40 cellular contexts compared by ENCODE assay signal in genomic region chr6:93437491-93437890, GRCh38. TPM values are rescaled to one million over a fixed set of nuclear protein-coding genes. Genes with fewer than 3 reads are reported as not detected.
"Had no signal": no experiment of that assay in that cellular context is flagged by ENCODE, and none has a peak within 500 bp of the region (broad histone marks: within the 10 kb centered on the region; RNA-seq: fewer than 3 reads in every experiment).

No MANE protein-coding gene starts in this region.

- H3K4me1 Mint-ChIP-seq: activated naive CD4-positive, alpha-beta T cell treated with anti-CD3 and anti-CD28 coated beads, Interleukin-2, amount 10 ng/mL, durations not matched to agents 7 days and 5 days; activated naive CD4-positive, alpha-beta T cell treated with anti-CD3 and anti-CD28 coated beads, Interleukin-2, amount 50 U/mL, for 24 hours; activated naive CD8-positive, alpha-beta T cell treated with anti-CD3 and anti-CD28 coated beads for 36 hours; activated naive CD8-positive, alpha-beta T cell treated with anti-CD3 and anti-CD28 coated beads, Interleukin-2, amount 10 ng/mL, durations not matched to agents 7 days and 5 days; activated naive CD8-positive, alpha-beta T cell treated with anti-CD3 and anti-CD28 coated beads, Interleukin-2, amount 50 U/mL, for 24 hours; activated T-helper 17 cell treated with anti-CD3 and anti-CD28 coated beads, Interleukin-2, amount 50 U/mL, for 72 hours; brain; central memory CD8-positive, alpha-beta T cell had no signal

- H3K4me1 ChIP-seq: adrenal gland, ascending aorta, body of pancreas, breast epithelium had no signal

- H3K27me3 ChIP-seq: adrenal gland, ascending aorta, body of pancreas, brain microvascular endothelial cell, breast epithelium, cardiac muscle cell had no signal

- H3K36me3 Mint-ChIP-seq: activated naive CD4-positive, alpha-beta T cell treated with anti-CD3 and anti-CD28 coated beads, Interleukin-2, amount 10 ng/mL, durations not matched to agents 7 days and 5 days; activated naive CD4-positive, alpha-beta T cell treated with anti-CD3 and anti-CD28 coated beads, Interleukin-2, amount 50 U/mL, for 24 hours; activated naive CD4-positive, alpha-beta T cell treated with anti-CD3 and anti-CD28 coated beads, Interleukin-2, amount 50 U/mL, for 72 hours; activated naive CD8-positive, alpha-beta T cell; activated naive CD8-positive, alpha-beta T cell treated with anti-CD3 and anti-CD28 coated beads for 36 hours; activated naive CD8-positive, alpha-beta T cell treated with anti-CD3 and anti-CD28 coated beads, Interleukin-2, amount 10 ng/mL, durations not matched to agents 7 days and 5 days; brain had no signal

- H3K36me3 ChIP-seq: adrenal gland, ascending aorta, brain microvascular endothelial cell, breast epithelium, cardiac muscle cell had no signal

- H3K4me3 ChIP-seq: adrenal gland, ascending aorta, body of pancreas, breast epithelium, cardiac muscle cell had no signal

- H3K9me3 Mint-ChIP-seq: activated naive CD4-positive, alpha-beta T cell treated with anti-CD3 and anti-CD28 coated beads, Interleukin-2, amount 10 ng/mL, durations not matched to agents 7 days and 5 days; activated naive CD8-positive, alpha-beta T cell treated with anti-CD3 and anti-CD28 coated beads, Interleukin-2, amount 10 ng/mL, durations not matched to agents 7 days and 5 days; activated T-helper 1 cell treated with anti-CD3 and anti-CD28 coated beads, Interleukin-12 subunit alpha, Interleukin-12 subunit beta, Interleukin-2, Interleukin-4 antibody, amounts not matched to agents 30 ng/mL and 10 ng/mL and 1 ng/mL, durations not matched to agents 14 hours and 24 hours and 36 hours; activated T-helper 2 cell treated with anti-CD3 and anti-CD28 coated beads, Interferon-gamma antibody, Interleukin-2, Interleukin-4, amounts not matched to agents 10 μg/mL and 5 μg/mL and 100 μg/mL, durations not matched to agents 14 hours and 24 hours and 36 hours had no signal

- H3K27ac Mint-ChIP-seq: activated naive CD4-positive, alpha-beta T cell treated with anti-CD3 and anti-CD28 coated beads for 36 hours; activated naive CD4-positive, alpha-beta T cell treated with anti-CD3 and anti-CD28 coated beads, Interleukin-2, amount 10 ng/mL, durations not matched to agents 7 days and 5 days; activated naive CD4-positive, alpha-beta T cell treated with anti-CD3 and anti-CD28 coated beads, Interleukin-2, amount 50 U/mL, for 24 hours; activated naive CD4-positive, alpha-beta T cell treated with anti-CD3 and anti-CD28 coated beads, Interleukin-2, amount 50 U/mL, for 72 hours; activated naive CD8-positive, alpha-beta T cell; activated naive CD8-positive, alpha-beta T cell treated with anti-CD3 and anti-CD28 coated beads for 36 hours; activated naive CD8-positive, alpha-beta T cell treated with anti-CD3 and anti-CD28 coated beads, Interleukin-2, amount 10 ng/mL, durations not matched to agents 7 days and 5 days; activated naive CD8-positive, alpha-beta T cell treated with anti-CD3 and anti-CD28 coated beads, Interleukin-2, amount 50 U/mL, for 24 hours; activated T-cell treated with anti-CD3 and anti-CD28 coated beads, Interleukin-2, amount 50 U/mL, for 24 hours; activated T-cell treated with anti-CD3 and anti-CD28 coated beads, Interleukin-2, amount 50 U/mL, for 72 hours; activated T-helper 1 cell treated with anti-CD3 and anti-CD28 coated beads, Interleukin-12 subunit alpha, Interleukin-12 subunit beta, Interleukin-2, Interleukin-4 antibody, amounts not matched to agents 30 ng/mL and 10 ng/mL and 1 ng/mL, durations not matched to agents 14 hours and 24 hours and 36 hours; activated T-helper 17 cell treated with anti-CD3 and anti-CD28 coated beads, Interleukin-2, amount 50 U/mL, for 72 hours; activated T-helper 2 cell treated with anti-CD3 and anti-CD28 coated beads, Interferon-gamma antibody, Interleukin-2, Interleukin-4, amounts not matched to agents 10 μg/mL and 5 μg/mL and 100 μg/mL, durations not matched to agents 14 hours and 24 hours and 36 hours; brain had no signal

- FAIRE-seq: astrocyte, bronchial epithelial cell had no signal

- DNase-seq: activated effector memory CD4-positive, alpha-beta T cell treated with anti-CD3 and anti-CD28 coated beads, Interleukin-2, amount 50 U/mL, for 16 hours; activated effector memory CD4-positive, alpha-beta T cell treated with Interleukin-2 at 50 U/mL for 16 hours; activated gamma-delta T cell; activated gamma-delta T cell treated with Interleukin-2 at 50 U/mL for 16 hours; activated naive CD4-positive, alpha-beta T cell; activated naive CD4-positive, alpha-beta T cell treated with anti-CD3 and anti-CD28 coated beads for 36 hours; activated naive CD4-positive, alpha-beta T cell treated with anti-CD3 and anti-CD28 coated beads, Interleukin-2, amount 10 ng/mL, durations not matched to agents 7 days and 5 days; activated naive CD4-positive, alpha-beta T cell treated with anti-CD3 and anti-CD28 coated beads, Interleukin-2, amount 50 U/mL, for 16 hours; activated naive CD4-positive, alpha-beta T cell treated with Interleukin-2 at 50 U/mL for 16 hours; activated naive CD8-positive, alpha-beta T cell treated with anti-CD3 and anti-CD28 coated beads for 36 hours; activated naive CD8-positive, alpha-beta T cell treated with anti-CD3 and anti-CD28 coated beads, Interleukin-2, amount 10 ng/mL, durations not matched to agents 7 days and 5 days; activated naive CD8-positive, alpha-beta T cell treated with anti-CD3 and anti-CD28 coated beads, Interleukin-2, amount 50 U/mL, for 24 hours; activated T-cell treated with anti-CD3 and anti-CD28 coated beads, Interleukin-2, amount 50 U/mL, for 1 hour; activated T-cell treated with anti-CD3 and anti-CD28 coated beads, Interleukin-2, amount 50 U/mL, for 24 hours; activated T-cell treated with anti-CD3 and anti-CD28 coated beads, Interleukin-2, amount 50 U/mL, for 4 hours; activated T-cell treated with anti-CD3 and anti-CD28 coated beads, Interleukin-2, amount 50 U/mL, for 48 hours; activated T-cell treated with anti-CD3 and anti-CD28 coated beads, Interleukin-2, amount 50 U/mL, for 72 hours; adrenal gland; amniotic stem cell; amygdala; anterior cingulate cortex; aorta; body of pancreas; brain microvascular endothelial cell; caudate nucleus; central memory CD4-positive, alpha-beta T cell; cerebellar nuclear complex had no signal

- H3K4me3 Mint-ChIP-seq: activated naive CD4-positive, alpha-beta T cell treated with anti-CD3 and anti-CD28 coated beads for 36 hours; activated naive CD4-positive, alpha-beta T cell treated with anti-CD3 and anti-CD28 coated beads, Interleukin-2, amount 10 ng/mL, durations not matched to agents 7 days and 5 days; activated naive CD4-positive, alpha-beta T cell treated with anti-CD3 and anti-CD28 coated beads, Interleukin-2, amount 50 U/mL, for 24 hours; activated naive CD8-positive, alpha-beta T cell; activated naive CD8-positive, alpha-beta T cell treated with anti-CD3 and anti-CD28 coated beads for 36 hours; activated naive CD8-positive, alpha-beta T cell treated with anti-CD3 and anti-CD28 coated beads, Interleukin-2, amount 10 ng/mL, durations not matched to agents 7 days and 5 days; activated naive CD8-positive, alpha-beta T cell treated with anti-CD3 and anti-CD28 coated beads, Interleukin-2, amount 50 U/mL, for 24 hours; activated T-cell treated with anti-CD3 and anti-CD28 coated beads, Interleukin-2, amount 50 U/mL, for 24 hours; activated T-cell treated with anti-CD3 and anti-CD28 coated beads, Interleukin-2, amount 50 U/mL, for 4 hours; activated T-cell treated with anti-CD3 and anti-CD28 coated beads, Interleukin-2, amount 50 U/mL, for 72 hours; activated T-helper 1 cell treated with anti-CD3 and anti-CD28 coated beads, Interleukin-12 subunit alpha, Interleukin-12 subunit beta, Interleukin-2, Interleukin-4 antibody, amounts not matched to agents 30 ng/mL and 10 ng/mL and 1 ng/mL, durations not matched to agents 14 hours and 24 hours and 36 hours; activated T-helper 17 cell treated with anti-CD3 and anti-CD28 coated beads, Interleukin-2, amount 50 U/mL, for 72 hours; brain; central memory CD8-positive, alpha-beta T cell had no signal

- H3K9me3 ChIP-seq: adrenal gland, ascending aorta, body of pancreas, breast epithelium had no signal

- H3K27ac ChIP-seq: adrenal gland, ascending aorta, body of pancreas, brain microvascular endothelial cell, breast epithelium, cardiac muscle cell had no signal

- ATAC-seq: activated naive CD4-positive, alpha-beta T cell treated with anti-CD3 and anti-CD28 coated beads, Interleukin-2, amount 50 U/mL, for 72 hours; activated naive CD8-positive, alpha-beta T cell treated with anti-CD3 and anti-CD28 coated beads, Interleukin-2, amount 50 U/mL, for 24 hours; activated T-cell treated with anti-CD3 and anti-CD28 coated beads, Interleukin-2, amount 50 U/mL, for 4 hours; activated T-cell treated with anti-CD3 and anti-CD28 coated beads, Interleukin-2, amount 50 U/mL, for 72 hours; activated T-helper 17 cell treated with anti-CD3 and anti-CD28 coated beads, Interleukin-2, amount 50 U/mL, for 72 hours; body of pancreas had no signal

- H3K27me3 Mint-ChIP-seq: activated naive CD4-positive, alpha-beta T cell treated with anti-CD3 and anti-CD28 coated beads, Interleukin-2, amount 10 ng/mL, durations not matched to agents 7 days and 5 days; activated naive CD8-positive, alpha-beta T cell; activated naive CD8-positive, alpha-beta T cell treated with anti-CD3 and anti-CD28 coated beads for 36 hours; activated naive CD8-positive, alpha-beta T cell treated with anti-CD3 and anti-CD28 coated beads, Interleukin-2, amount 10 ng/mL, durations not matched to agents 7 days and 5 days; activated naive CD8-positive, alpha-beta T cell treated with anti-CD3 and anti-CD28 coated beads, Interleukin-2, amount 50 U/mL, for 24 hours; activated T-cell treated with anti-CD3 and anti-CD28 coated beads, Interleukin-2, amount 50 U/mL, for 24 hours; activated T-helper 17 cell treated with anti-CD3 and anti-CD28 coated beads, Interleukin-2, amount 50 U/mL, for 72 hours; brain; central memory CD8-positive, alpha-beta T cell had no signal

RNA-seq across cellular contexts. Expression of gene EPHA7, which starts 18.1 kb away (rescaled TPM):
- total RNA-seq: activated naive CD4-positive, alpha-beta T cell treated with anti-CD3 and anti-CD28 coated beads for 36 hours; activated naive CD4-positive, alpha-beta T cell treated with anti-CD3 and anti-CD28 coated beads, Interleukin-2, amount 50 U/mL, for 72 hours; activated naive CD8-positive, alpha-beta T cell treated with anti-CD3 and anti-CD28 coated beads for 36 hours; activated naive CD8-positive, alpha-beta T cell treated with anti-CD3 and anti-CD28 coated beads, Interleukin-2, amount 10 ng/mL, durations not matched to agents 7 days and 5 days; activated T-cell treated with anti-CD3 and anti-CD28 coated beads, Interleukin-2, amount 50 U/mL, for 4 hours; activated T-cell treated with anti-CD3 and anti-CD28 coated beads, Interleukin-2, amount 50 U/mL, for 72 hours; activated T-helper 1 cell treated with anti-CD3 and anti-CD28 coated beads, Interleukin-12 subunit alpha, Interleukin-12 subunit beta, Interleukin-2, Interleukin-4 antibody, amounts not matched to agents 30 ng/mL and 10 ng/mL and 1 ng/mL, durations not matched to agents 14 hours and 24 hours and 36 hours; activated T-helper 17 cell treated with anti-CD3 and anti-CD28 coated beads, Interleukin-2, amount 50 U/mL, for 72 hours; activated T-helper 2 cell treated with anti-CD3 and anti-CD28 coated beads, Interferon-gamma antibody, Interleukin-2, Interleukin-4, amounts not matched to agents 10 μg/mL and 5 μg/mL and 100 μg/mL, durations not matched to agents 14 hours and 24 hours and 36 hours; bronchial epithelial cell had no signal
- polyA plus RNA-seq: aorta had no signal
